In the genomic region with DNA sequence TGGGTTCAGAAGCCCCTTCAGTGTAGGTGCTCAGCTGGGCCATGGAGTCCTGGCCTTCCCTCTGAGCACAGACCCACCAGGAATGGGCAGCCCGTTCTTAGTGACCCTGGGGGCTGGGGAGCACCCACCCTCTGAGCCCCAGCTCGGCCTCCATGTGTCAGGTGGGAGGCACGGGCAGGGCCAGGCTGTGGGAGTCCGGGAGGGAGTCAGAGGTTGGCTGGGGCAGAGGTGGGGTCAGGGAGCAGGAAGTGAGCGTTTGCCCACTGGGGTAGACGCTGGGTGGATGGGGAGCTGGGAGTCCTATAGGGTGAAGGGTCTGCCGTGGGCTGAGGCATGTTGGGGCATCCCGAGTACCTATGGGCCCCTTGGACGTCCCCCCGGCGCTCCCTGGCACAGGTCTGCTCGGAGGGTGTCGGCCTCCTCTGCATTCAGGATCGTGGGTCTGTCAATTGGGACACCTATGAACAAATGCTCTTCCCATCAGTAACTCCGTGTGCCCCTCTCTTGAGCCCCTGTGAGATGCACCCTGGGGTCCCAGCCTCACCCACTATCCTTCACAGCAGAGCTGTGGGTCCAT, we compare ENCODE assay signal across 1 cellular context.
TF ChIP-seq lines count a peak whose summit lies in the region.

No MANE protein-coding gene starts in this region.

TF ChIP-seq in WTC11, 78 proteins besides CTCF, POLR2A, EP300 and RAD21 (continued from another document):
- TF ChIP-seq GABPB1 (CRISPR knock-in tag; IDR thresholded peaks at IDR 0.05) = no peak
- TF ChIP-seq MXD4 (CRISPR knock-in tag; IDR thresholded peaks at IDR 0.05; ENCODE audit: borderline replicate concordance) = no peak
- no peak for TF ChIP-seq ESRRA (CRISPR knock-in tag; IDR thresholded peaks at IDR 0.05; ENCODE audit: borderline replicate concordance)
- no peak for TF ChIP-seq NFYB (CRISPR knock-in tag; conservative IDR thresholded peaks at IDR 0.05; ENCODE audit: low read depth)
- no peak for TF ChIP-seq IRF2 (CRISPR knock-in tag; IDR thresholded peaks at IDR 0.05; ENCODE audit: borderline replicate concordance, low read depth)
- TF ChIP-seq STAT6 (CRISPR knock-in tag; conservative IDR thresholded peaks at IDR 0.05; ENCODE audit: low read depth) = no peak
- TF ChIP-seq JAZF1 (CRISPR knock-in tag; IDR thresholded peaks at IDR 0.05) = no peak
